In the genomic region with DNA sequence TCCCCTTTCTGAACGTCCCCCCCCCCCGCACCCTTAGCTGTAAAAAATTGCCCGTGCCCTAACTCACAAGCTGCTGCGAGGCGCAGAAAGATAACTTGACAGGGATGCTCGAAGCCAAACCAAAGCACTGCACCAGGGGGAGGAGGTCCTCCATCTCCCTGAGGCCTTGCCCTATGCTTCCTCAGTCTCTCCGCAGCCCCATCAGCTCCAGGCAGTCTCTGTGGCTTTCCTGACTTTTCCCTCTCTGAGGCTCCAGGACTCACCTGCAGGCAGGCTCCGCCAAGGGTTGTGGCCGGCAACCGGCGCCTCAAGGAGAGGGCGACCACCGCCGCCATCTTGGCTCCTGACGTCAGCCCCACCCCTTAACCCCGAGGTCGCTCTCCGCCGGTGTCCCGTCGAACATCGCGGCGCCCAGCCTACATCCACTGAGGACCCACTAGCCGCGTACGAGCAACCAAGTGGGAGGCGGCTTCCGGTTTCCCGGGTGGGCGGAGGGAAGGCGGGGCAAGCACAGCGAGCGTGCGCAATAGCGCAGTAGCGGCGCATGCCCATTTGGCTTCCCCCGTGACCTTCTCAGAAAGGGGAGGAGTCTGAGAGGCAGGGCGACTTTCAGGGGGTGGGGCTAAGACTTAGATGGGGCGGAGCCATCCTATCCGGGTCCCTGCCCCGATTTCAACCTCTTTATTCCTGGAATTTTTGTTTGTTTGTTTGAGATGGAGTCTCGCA, we compare ENCODE assay signal across 8 cellular contexts. TPM values are rescaled to one million over a fixed set of nuclear protein-coding genes. Genes with fewer than 3 reads are reported as not detected.
A peak's percentile ranks its signal among the peaks of the same experiment; 100 is the strongest.
DNase-seq lines count a peak whose midpoint lies in the region; ATAC-seq and TF ChIP-seq lines count a peak whose summit lies in the region.

SDHB (minus strand) TSS at position 348 of the 726 bp plus-strand sequence; CDS start at position 335, 13 bp downstream.

- H3K36me3 ChIP-seq in PC-9 (ENCODE audit: low read depth): 0 out of 2 replicates have a peak, but pooled peaks cover 7% of the 10 kb centered on the region
- no peaks in the 10 kb centered on the region for H3K36me3 ChIP-seq in mucosa of descending colon (ENCODE audit: low read depth)

- H3K9me2 ChIP-seq in PC-9 (ENCODE audit: insufficient read depth): no peaks in the 10 kb centered on the region

- peak within 1 kb of the TSS; percentile 91 for H3K4me2 ChIP-seq in PC-9

- TF ChIP-seq CTCF in PC-9 (conservative IDR thresholded peaks at IDR 0.05): no peak
- peak; percentile 14 for TF ChIP-seq CTCF in mucosa of descending colon (IDR thresholded peaks at IDR 0.05)

- POLR2A ChIA-PET in PC-9 (lab: Charles Lee; ENCODE audit: unreplicated experiment): interaction anchor here (0.6 kb wide), 1 partner anchor 315 kb away, joined by 9 read pairs; no protein-coding TSS in a partner anchor

- H2AFZ ChIP-seq in PC-9: peak within 1 kb of the TSS; percentile 81

- H3K79me2 ChIP-seq in PC-9 (ENCODE audit: low read depth): peaks cover 38% of the 10 kb centered on the region

- peak; percentile 98 for ATAC-seq in GM21619 (IDR thresholded peaks at IDR 0.05; ENCODE audit: unreplicated experiment)
- ATAC-seq in mucosa of descending colon: peak; percentile 99

- peaks cover 7% of the 10 kb centered on the region; the same call in 1 of the 2 replicates for H3K4me1 ChIP-seq in PC-9 (replicated peaks; ENCODE audit: insufficient read depth)
- peaks cover 20% of the 10 kb centered on the region for H3K4me1 ChIP-seq in mucosa of descending colon (ENCODE audit: low read depth)

- no TSS peak for BruUV-seq in PC-9 (replicated peaks; lab: Mats Ljungman, UMichigan)

- CTCF ChIA-PET in PC-9 (lab: Charles Lee): no interaction called here

- peak within 1 kb of the TSS; percentile 38; the same call in 1 of the 2 replicates for H3K27ac ChIP-seq in PC-9
- peak within 1 kb of the TSS; percentile 46 for H3K27ac ChIP-seq in epithelial cell of prostate

- peak within 1 kb of the TSS; percentile 98 for H3K4me3 ChIP-seq in Jurkat, Clone E6-1 (ENCODE audit: low read length)
- H3K4me3 ChIP-seq in PC-9: peak within 1 kb of the TSS; percentile 71
- peak within 1 kb of the TSS; percentile 63 for H3K4me3 ChIP-seq in mucosa of descending colon

- no peaks in the 10 kb centered on the region for H3F3A ChIP-seq in PC-9 (ENCODE audit: insufficient read depth, low read depth)

- peak; percentile 96 for DNase-seq in DMS153 (lab: John Stamatoyannopoulos, UW)
- DNase-seq in Jurkat, Clone E6-1 (ENCODE audit: low read depth, low spot score): peak; percentile 96
- DNase-seq in PC-9: peak; percentile 84 to 98
- DNase-seq in activated T-cell treated with anti-CD3 and anti-CD28 coated beads, Interleukin-2, amount 50 U/mL, for 1 hour: peak; percentile 100
- peak; percentile 82 for DNase-seq in epithelial cell of prostate (ENCODE audit: low read depth, low spot score)
- DNase-seq in mucosa of descending colon: peak; percentile 98 to 100 (median 99)
- DNase-seq in stimulated activated CD8-positive, alpha-beta memory T cell treated with anti-CD3 and anti-CD28 coated beads, Interleukin-4, amount 100 ng/mL, for 24 hours (ENCODE audit: low read depth): peak; percentile 98

- intact Hi-C loops in PC-9 (cut with micrococcal nuclease; ENCODE audit: unreplicated experiment): loop anchor here (5.0 to 10.0 kb wide), 3 partner anchors 152 to 551 kb away; no protein-coding TSS in a partner anchor
- intact Hi-C loops in mucosa of descending colon (cut with DNase I, micrococcal nuclease): no loop called here

- H3K27me3 ChIP-seq in PC-9 (ENCODE audit: insufficient read depth, low read depth): no peaks in the 10 kb centered on the region

- no peaks in the 10 kb centered on the region for H4K20me1 ChIP-seq in PC-9 (ENCODE audit: insufficient read depth)

- H3K9me3 ChIP-seq in PC-9 (ENCODE audit: insufficient read depth, low read depth) (no peaks in the 10 kb centered on the region), mucosa of descending colon (no peaks in the 10 kb centered on the region)

RNA-seq across cellular contexts. Expression of gene SDHB, which starts in this region (rescaled TPM):
- polyA plus RNA-seq in Jurkat, Clone E6-1 (2012; ENCODE audit: insufficient read depth, insufficient read length): 316 TPM
- total RNA-seq in PC-9 (2021) (101 and 123 TPM in 2 replicates), mucosa of descending colon (100 to 1,000 TPM; 145 to 177 (median 163) TPM)

Comparison
In these comparisons a context has a peak if more than half of its experiments do, and no peak if none do; other contexts are left out.
1. Peak in every context shown above with its lines: DNase-seq, ATAC-seq, H3K4me3 ChIP-seq and H3K27ac ChIP-seq.